Comparison of ENCODE assay signal across 8 cellular contexts in genomic region chr2:118185210-118186109, GRCh38.
DNase-seq lines count a peak whose midpoint lies in the region; ATAC-seq and TF ChIP-seq lines count a peak whose summit lies in the region.

No MANE protein-coding gene starts in this region.

- peaks cover 4% of the 10 kb centered on the region for H3K27me3 Mint-ChIP-seq in activated naive CD8-positive, alpha-beta T cell treated with anti-CD3 and anti-CD28 coated beads, Interleukin-2, amount 10 ng/mL, durations not matched to agents 7 days and 5 days

- 9 to 14% methylated on average over 32 of the region's 33 CpGs for WGBS in upper lobe of left lung, 2 donors

- H3K4me3 ChIP-seq in upper lobe of left lung = peak overlapping the region; percentile 42 to 63 (median 58)

- peaks cover 6 to 18% (median 10%) of the 10 kb centered on the region in 4 donors for H3K4me1 ChIP-seq in upper lobe of left lung

- TF ChIP-seq CTCF in omental fat pad (IDR thresholded peaks at IDR 0.05) = no peak
- no peak for TF ChIP-seq CTCF in upper lobe of left lung (IDR thresholded peaks at IDR 0.05)

- no peaks in the 10 kb centered on the region for H3K9me3 Mint-ChIP-seq in activated naive CD8-positive, alpha-beta T cell treated with anti-CD3 and anti-CD28 coated beads, Interleukin-2, amount 10 ng/mL, durations not matched to agents 7 days and 5 days

- peak overlapping the region; percentile 97 for H3K27ac Mint-ChIP-seq in activated naive CD8-positive, alpha-beta T cell treated with anti-CD3 and anti-CD28 coated beads, Interleukin-2, amount 10 ng/mL, durations not matched to agents 7 days and 5 days

- peak overlapping the region; percentile 67 to 84 (median 79) for H3K27ac ChIP-seq in upper lobe of left lung

- H3K9me3 ChIP-seq in upper lobe of left lung = no peaks in the 10 kb centered on the region

- no peaks in the 10 kb centered on the region for H3K36me3 ChIP-seq in upper lobe of left lung

- POLR2A ChIA-PET in activated naive CD8-positive, alpha-beta T cell treated with anti-CD3 and anti-CD28 coated beads, Interleukin-2, amount 10 ng/mL, durations not matched to agents 7 days and 5 days (lab: Charles Lee) = interaction anchor here (0.6 to 3.4 kb wide), 8 partner anchors 9 to 371 kb away, joined by 3 to 12 read pairs (median 4); partner anchors contain the start of genes CCDC93, DDX18 and INSIG2

- DNase-seq in DMS79 treated with DMSO at 0.1 percent for 48 hours (lab: John Stamatoyannopoulos, UW) (peak; percentile 75), HuH-7 (ENCODE audit: low spot score) (peak; percentile 53), SHP77 treated with DMSO at 0.1 percent for 48 hours (lab: John Stamatoyannopoulos, UW) (peak; percentile 37), Right ventricle myocardium inferior (ENCODE audit: missing footprints) (peak; percentile 85), omental fat pad (ENCODE audit: low spot score) (peak; percentile 22), upper lobe of left lung (peak; percentile 76 to 92)
- peak; percentile 70 for DNase-seq in activated naive CD8-positive, alpha-beta T cell treated with anti-CD3 and anti-CD28 coated beads, Interleukin-2, amount 10 ng/mL, durations not matched to agents 7 days and 5 days

- no peak for TF ChIP-seq POLR2A in upper lobe of left lung (IDR thresholded peaks at IDR 0.05)

- no peaks in the 10 kb centered on the region for H3K36me3 Mint-ChIP-seq in activated naive CD8-positive, alpha-beta T cell treated with anti-CD3 and anti-CD28 coated beads, Interleukin-2, amount 10 ng/mL, durations not matched to agents 7 days and 5 days

- H3K27me3 ChIP-seq in upper lobe of left lung = no peaks in the 10 kb centered on the region

- peaks cover 18% of the 10 kb centered on the region for H3K4me1 Mint-ChIP-seq in activated naive CD8-positive, alpha-beta T cell treated with anti-CD3 and anti-CD28 coated beads, Interleukin-2, amount 10 ng/mL, durations not matched to agents 7 days and 5 days

- peak overlapping the region; percentile 94 for H3K4me3 Mint-ChIP-seq in activated naive CD8-positive, alpha-beta T cell treated with anti-CD3 and anti-CD28 coated beads, Interleukin-2, amount 10 ng/mL, durations not matched to agents 7 days and 5 days

- ATAC-seq in GM21529 (IDR thresholded peaks at IDR 0.05; ENCODE audit: unreplicated experiment) (peak; percentile 83), Right ventricle myocardium inferior (peak; percentile 83), omental fat pad (ENCODE audit: low FRiP score) (peak; percentile 62), upper lobe of left lung (ENCODE audit: low FRiP score in 2 of 2) (peak; percentile 79 to 87)
- peak; percentile 80 for ATAC-seq in activated naive CD8-positive, alpha-beta T cell treated with anti-CD3 and anti-CD28 coated beads, Interleukin-2, amount 10 ng/mL, durations not matched to agents 7 days and 5 days (ENCODE audit: low read depth)

- TF ChIP-seq EP300 in upper lobe of left lung (IDR thresholded peaks at IDR 0.05) = no peak

- intact Hi-C loops in Right ventricle myocardium inferior (cut with DNase I) = no loop called here

Comparison
In these comparisons a context has a peak if more than half of its experiments do, and no peak if none do; other contexts are left out.
1. Peak in every context shown above with its lines: DNase-seq, ATAC-seq, H3K4me3 ChIP-seq and H3K27ac ChIP-seq.
2. DNase-seq: peak in every context shown above with its lines; median percentile 85 in Right ventricle myocardium inferior; 84 in upper lobe of left lung; 75 in DMS79 treated with DMSO at 0.1 percent for 48 hours; 70 in activated naive CD8-positive, alpha-beta T cell treated with anti-CD3 and anti-CD28 coated beads, Interleukin-2, amount 10 ng/mL, durations not matched to agents 7 days and 5 days; 53 in HuH-7; 37 in SHP77 treated with DMSO at 0.1 percent for 48 hours; 22 in omental fat pad.